ENCODE assay signal across 1 cellular context in genomic region chr6:30510419-30510818, GRCh38.
A peak's percentile ranks its signal among the peaks of the same experiment; 100 is the strongest.
TF ChIP-seq lines count a peak whose summit lies in the region.

No MANE protein-coding gene starts in this region.

TF ChIP-seq in HepG2, 621 proteins besides CTCF, POLR2A, EP300 and RAD21:
- TF ChIP-seq MEF2D (CRISPR knock-in tag; IDR thresholded peaks at IDR 0.05) (no peak), NCOR1 (IDR thresholded peaks at IDR 0.05; ENCODE audit: borderline replicate concordance, low read length) (no peak), ZNF629 (CRISPR knock-in tag; conservative IDR thresholded peaks at IDR 0.05) (no peak), ZNF484 (CRISPR knock-in tag; IDR thresholded peaks at IDR 0.05; ENCODE audit: borderline replicate concordance, low read depth) (no peak), ZNF770 (CRISPR knock-in tag; IDR thresholded peaks at IDR 0.05) (peak; percentile 43; the same call in 1 of the 2 replicates)
